In the genomic region with DNA sequence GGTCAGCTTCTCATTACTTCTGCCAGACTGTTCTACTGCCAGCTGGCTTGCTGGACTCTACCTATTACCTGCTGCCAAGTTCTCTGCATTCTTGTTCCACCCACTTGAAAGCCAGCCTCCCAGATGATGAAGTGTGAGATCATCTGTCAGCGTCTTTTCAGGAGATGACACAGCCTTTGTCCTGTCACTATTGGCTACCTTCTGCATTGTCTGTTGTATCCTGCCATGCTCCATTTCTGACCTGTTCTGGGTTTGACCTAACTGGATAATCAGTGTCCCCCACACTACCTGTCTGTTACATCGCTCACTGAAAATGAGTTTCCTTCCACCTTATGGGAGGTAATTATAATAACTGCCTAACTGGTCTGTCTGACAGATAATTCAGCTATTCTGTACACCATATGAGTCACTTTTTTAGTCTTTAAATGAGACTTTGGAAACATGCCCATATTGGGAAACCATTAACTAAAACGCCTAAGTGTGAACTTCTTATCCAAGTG, we compare ENCODE assay signal across 19 cellular contexts.
DNase-seq lines count a peak whose midpoint lies in the region; ATAC-seq, FAIRE-seq and TF ChIP-seq lines count a peak whose summit lies in the region.
"Had no signal": no experiment of that assay in that cellular context is flagged by ENCODE, and none has a peak within 500 bp of the region (broad histone marks: within the 10 kb centered on the region; RNA-seq: fewer than 3 reads in every experiment).

No MANE protein-coding gene starts in this region.

- WGBS in right cardiac atrium = 60% methylated on average over 3 of the region's 3 CpGs

- peak; percentile 50 for ATAC-seq in left ventricle myocardium superior
- no peak for ATAC-seq in right cardiac atrium
- ATAC-seq in esophagus mucosa = peak; percentile 92
- peak; percentile 32 for ATAC-seq in upper lobe of right lung
- no peak for ATAC-seq in GM18907 (IDR thresholded peaks at IDR 0.05; ENCODE audit: unreplicated experiment)
- ATAC-seq: right lobe of liver had no signal

- H3K4me3 ChIP-seq in right cardiac atrium (ENCODE audit: low read length) (no peak overlapping the region), upper lobe of right lung (no peak overlapping the region)
- H3K4me3 ChIP-seq: right lobe of liver, transverse colon had no signal

- FAIRE-seq in D721Med (lab: Jason Lieb, UNC) = no peak
- FAIRE-seq: HTR-8/SVneo had no signal

- H3K27ac ChIP-seq in right cardiac atrium (ENCODE audit: low read length) (no peak overlapping the region), upper lobe of right lung (no peak overlapping the region)
- H3K27ac ChIP-seq: right lobe of liver, transverse colon, VCaP had no signal

- no peak for DNase-seq in left ventricle myocardium superior
- no peak for DNase-seq in right cardiac atrium
- DNase-seq in NCI-H69 (lab: John Stamatoyannopoulos, UW) = peak; percentile 92
- DNase-seq in upper lobe of right lung = no peak
- DNase-seq in D721Med (ENCODE audit: insufficient read length, low spot score) = no peak
- no peak for DNase-seq in hippocampal formation (lab: John Stamatoyannopoulos, UW)
- DNase-seq: activated CD8-positive, alpha-beta memory T cell treated with anti-CD3 and anti-CD28 coated beads for 24 hours; activated effector memory CD4-positive, alpha-beta T cell treated with Interleukin-2 at 50 U/mL for 16 hours; anterior cingulate cortex; Caco-2; dermis blood vessel endothelial cell; NCI-H2171 treated with DMSO at 0.1 percent for 48 hours; right lobe of liver; stimulated activated CD4-positive, alpha-beta T cell treated with anti-CD3 and anti-CD28 coated beads, Interleukin-4, amount 100 ng/mL, for 1 hour; transverse colon had no signal

- intact Hi-C loops in left ventricle myocardium superior (cut with micrococcal nuclease) (no loop called here), right cardiac atrium (cut with DNase I) (no loop called here), upper lobe of right lung (cut with DNase I) (no loop called here)

- H3K4me1 ChIP-seq in right cardiac atrium (ENCODE audit: control insufficient read depth, insufficient read depth, low read length) = no peaks in the 10 kb centered on the region
- no peaks in the 10 kb centered on the region for H3K4me1 ChIP-seq in upper lobe of right lung
- H3K4me1 ChIP-seq: Caco-2, right lobe of liver, transverse colon had no signal

- H3K9me3 ChIP-seq in right cardiac atrium (ENCODE audit: control insufficient read depth, low read length) (no peaks in the 10 kb centered on the region), upper lobe of right lung (no peaks in the 10 kb centered on the region)
- H3K9me3 ChIP-seq: Caco-2, right lobe of liver, transverse colon had no signal

- TF ChIP-seq CTCF in upper lobe of right lung (IDR thresholded peaks at IDR 0.05) (no peak), D721Med (IDR thresholded peaks at IDR 0.05; ENCODE audit: insufficient read depth, missing control alignments) (no peak)

- H3K27me3 ChIP-seq in right cardiac atrium (ENCODE audit: control insufficient read depth, insufficient read depth) (no peaks in the 10 kb centered on the region), upper lobe of right lung (no peaks in the 10 kb centered on the region)
- H3K27me3 ChIP-seq: right lobe of liver, transverse colon had no signal

- no peaks in the 10 kb centered on the region for H3K36me3 ChIP-seq in upper lobe of right lung
- H3K36me3 ChIP-seq: right lobe of liver, transverse colon had no signal

Comparison
In these comparisons a context has a peak if more than half of its experiments do, and no peak if none do; other contexts are left out.
1. ATAC-seq: peak in left ventricle myocardium superior (single experiment), esophagus mucosa (single experiment) and upper lobe of right lung (single experiment); none in right cardiac atrium (0 of 2) and GM18907 (single experiment).